17 cellular contexts compared by ENCODE assay signal in the genomic region with DNA sequence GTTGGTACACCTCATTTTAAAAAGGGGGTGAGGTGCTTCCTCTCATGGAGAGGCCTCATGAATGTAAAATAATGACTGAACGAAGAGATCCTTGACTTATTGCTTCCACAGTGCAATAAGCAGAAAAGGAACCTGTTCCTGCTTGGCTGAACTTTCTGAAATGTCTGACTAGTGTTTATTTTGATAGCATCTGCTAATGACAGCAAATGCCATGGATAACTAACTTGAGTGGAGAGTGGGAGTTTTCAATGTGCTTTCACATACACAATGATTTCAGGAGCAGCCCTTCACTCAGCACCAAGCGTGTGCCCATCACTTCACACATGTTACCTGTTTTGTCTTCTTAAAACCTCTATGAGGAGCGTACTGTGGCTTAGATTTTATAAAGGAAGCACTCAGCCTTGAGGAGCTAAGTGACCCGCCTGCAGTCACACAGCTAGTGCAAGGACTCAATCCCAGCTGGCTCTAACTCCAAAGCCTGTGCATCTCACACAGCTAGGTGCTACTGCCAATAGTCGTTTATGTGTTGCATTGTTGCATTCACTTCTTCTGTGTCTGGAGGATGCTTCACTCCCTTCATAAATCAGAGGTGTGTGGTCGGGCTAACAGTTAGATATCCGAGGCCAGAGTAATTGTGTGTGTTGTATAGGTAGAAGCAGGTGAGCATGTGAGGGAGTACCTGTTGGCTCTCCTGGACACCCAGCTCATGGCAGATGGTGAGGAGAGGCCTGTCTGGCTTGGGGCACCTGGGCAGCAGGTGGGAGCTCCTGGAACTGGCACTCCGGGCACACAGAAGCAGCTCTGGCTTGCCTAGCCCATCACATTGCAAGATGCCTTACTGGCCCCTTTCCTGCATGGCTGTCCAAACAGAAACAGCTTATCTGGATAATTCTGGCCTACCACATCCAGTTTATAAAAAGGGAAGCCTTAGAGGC. TPM values are rescaled to one million over a fixed set of nuclear protein-coding genes. Genes with fewer than 3 reads are reported as not detected.
DNase-seq lines count a peak whose midpoint lies in the region; ATAC-seq and TF ChIP-seq lines count a peak whose summit lies in the region.
"Had no signal": no experiment of that assay in that cellular context is flagged by ENCODE, and none has a peak within 500 bp of the region (broad histone marks: within the 10 kb centered on the region; RNA-seq: fewer than 3 reads in every experiment).

No MANE protein-coding gene starts in this region.

- intact Hi-C loops in heart left ventricle (cut with DNase I) (no loop called here), Right ventricle myocardium inferior (cut with DNase I) (no loop called here)

- H4K20me1 ChIP-seq in neural progenitor cell (ENCODE audit: low read depth) = no peaks in the 10 kb centered on the region
- H4K20me1 ChIP-seq in GM23248 (ENCODE audit: insufficient read depth) = no peaks in the 10 kb centered on the region

- H2AFZ ChIP-seq in neural progenitor cell (replicated peaks) (no peak overlapping the region), GM23248 (no peak overlapping the region)

- DNase-seq in heart left ventricle = no peak
- DNase-seq in Right ventricle myocardium inferior (ENCODE audit: missing footprints) = no peak
- no peak for DNase-seq in chondrocyte (ENCODE audit: low spot score)
- no peak for DNase-seq in neural progenitor cell (ENCODE audit: low spot score)
- no peak for DNase-seq in germinal center (ENCODE audit: low spot score)
- DNase-seq in inferior parietal cortex (ENCODE audit: extremely low spot score) = no peak
- no peak for DNase-seq in GM23248
- DNase-seq: NCI-H1417 treated with DMSO at 0.1 percent for 48 hours, NCI-H2029, NCI-H2171 treated with DMSO at 0.1 percent for 48 hours, NCI-H510A, NCI-H82 had no signal

- H3K4me2 ChIP-seq in neural progenitor cell = no peak overlapping the region
- H3K4me2 ChIP-seq in GM23248 (ENCODE audit: unreplicated experiment) = no peak overlapping the region

- H3K27ac Mint-ChIP-seq in chondrocyte (ENCODE audit: unreplicated experiment) (peak overlapping the region; percentile 78), neural progenitor cell (peak overlapping the region; percentile 51)
- H3K27ac Mint-ChIP-seq: IgD-negative memory B cell had no signal

- peaks cover 0 to 19% (median 0%) of the 10 kb centered on the region in 9 donors for H3K36me3 ChIP-seq in heart left ventricle
- H3K36me3 ChIP-seq in neural progenitor cell = no peaks in the 10 kb centered on the region
- H3K36me3 ChIP-seq in subcutaneous abdominal adipose tissue (ENCODE audit: control insufficient read depth in 5 of 5, insufficient read depth in 5 of 5, low read length in 5 of 5) = no peaks in the 10 kb centered on the region
- H3K36me3 ChIP-seq in GM23248 (ENCODE audit: low read depth) = no peaks in the 10 kb centered on the region

- H3K79me2 ChIP-seq in neural progenitor cell (ENCODE audit: low read depth) (no peaks in the 10 kb centered on the region), GM23248 (ENCODE audit: insufficient read depth) (no peaks in the 10 kb centered on the region)

- in situ Hi-C loops in GM23248 (cut with MboI) = no loop called here

- H3K9me3 Mint-ChIP-seq in chondrocyte (ENCODE audit: low read depth) (peaks cover 7% of the 10 kb centered on the region), neural progenitor cell (peaks cover 8% of the 10 kb centered on the region)

- no peak for ATAC-seq in heart left ventricle
- no peak for ATAC-seq in Right ventricle myocardium inferior
- ATAC-seq: HCT116 had no signal

- no peak overlapping the region for H3K4me3 Mint-ChIP-seq in chondrocyte (ENCODE audit: unreplicated experiment)
- H3K4me3 Mint-ChIP-seq in neural progenitor cell = no peak overlapping the region
- H3K4me3 Mint-ChIP-seq: IgD-negative memory B cell had no signal

- 48 to 60% (median 50%) methylated on average over 7 to 8 of the region's 8 CpGs for WGBS in heart left ventricle, 4 donors
- 53 to 56% methylated on average over 8 of the region's 8 CpGs for WGBS in GM23248 (ENCODE audit: low coverage in 1 of 2, low lambda C conversion rate in 2 of 2, missing lambda C conversion rate in 2 of 2), 2 experiments

- H3K36me3 Mint-ChIP-seq in chondrocyte (ENCODE audit: low read depth) (peaks cover 5% of the 10 kb centered on the region), neural progenitor cell (no peaks in the 10 kb centered on the region)
- H3K36me3 Mint-ChIP-seq: IgD-negative memory B cell had no signal

- H3K4me1 ChIP-seq in heart left ventricle = peaks cover 5 to 86% (median 49%) of the 10 kb centered on the region in 12 donors
- H3K4me1 ChIP-seq in neural progenitor cell = no peaks in the 10 kb centered on the region
- H3K4me1 ChIP-seq in subcutaneous abdominal adipose tissue (ENCODE audit: control insufficient read depth in 5 of 5, insufficient read depth in 5 of 5, low read length in 5 of 5) = peaks cover 5 to 49% (median 39%) of the 10 kb centered on the region in 5 donors
- no peaks in the 10 kb centered on the region for H3K4me1 ChIP-seq in GM23248 (ENCODE audit: insufficient read depth)

- H3K27me3 ChIP-seq in heart left ventricle = no peaks in the 10 kb centered on the region
- no peaks in the 10 kb centered on the region for H3K27me3 ChIP-seq in neural progenitor cell
- no peaks in the 10 kb centered on the region for H3K27me3 ChIP-seq in subcutaneous abdominal adipose tissue (ENCODE audit: control insufficient read depth in 5 of 5, insufficient read depth in 4 of 5, low read length in 5 of 5)
- peaks cover 13% of the 10 kb centered on the region for H3K27me3 ChIP-seq in GM23248 (replicated peaks; ENCODE audit: insufficient read depth)

- H3K4me3 ChIP-seq in heart left ventricle (no peak overlapping the region), neural progenitor cell (no peak overlapping the region), subcutaneous abdominal adipose tissue (ENCODE audit: low read depth in 1 of 5, low read length in 5 of 5) (no peak overlapping the region), GM23248 (no peak overlapping the region)

- TF ChIP-seq CTCF in heart left ventricle (IDR thresholded peaks at IDR 0.05) (no peak), chondrocyte (IDR thresholded peaks at IDR 0.05) (no peak), neural progenitor cell (IDR thresholded peaks at IDR 0.05) (no peak)

- H3K9me3 ChIP-seq in heart left ventricle (peaks cover 0 to 9% (median 0%) of the 10 kb centered on the region in 12 donors), neural progenitor cell (ENCODE audit: low read depth) (no peaks in the 10 kb centered on the region), subcutaneous abdominal adipose tissue (ENCODE audit: control insufficient read depth in 5 of 5, low read length in 5 of 5) (no peaks in the 10 kb centered on the region), GM23248 (ENCODE audit: low read depth) (no peaks in the 10 kb centered on the region)

- peaks cover 11% of the 10 kb centered on the region for H3K27me3 Mint-ChIP-seq in chondrocyte (ENCODE audit: low read depth)
- no peaks in the 10 kb centered on the region for H3K27me3 Mint-ChIP-seq in neural progenitor cell (ENCODE audit: insufficient read depth, low read depth)

- H3F3A ChIP-seq in neural progenitor cell (ENCODE audit: low read depth) (no peaks in the 10 kb centered on the region), GM23248 (ENCODE audit: insufficient read depth) (no peaks in the 10 kb centered on the region)

- peak overlapping the region; percentile 60 to 89 (median 80) for H3K27ac ChIP-seq in heart left ventricle
- no peak overlapping the region for H3K27ac ChIP-seq in neural progenitor cell
- H3K27ac ChIP-seq in subcutaneous abdominal adipose tissue (ENCODE audit: low read depth, low read length) = peak overlapping the region; percentile 24
- H3K27ac ChIP-seq in GM23248 = no peak overlapping the region

- H3K9ac ChIP-seq in neural progenitor cell (no peak overlapping the region), subcutaneous abdominal adipose tissue (ENCODE audit: low read length in 5 of 5) (no peak overlapping the region), GM23248 (no peak overlapping the region)

- H3K9me2 ChIP-seq in GM23248 (ENCODE audit: insufficient read depth) = no peaks in the 10 kb centered on the region

- no peak for TF ChIP-seq POLR2A in heart left ventricle (IDR thresholded peaks at IDR 0.05)

- H3K4me1 Mint-ChIP-seq in chondrocyte (ENCODE audit: low read depth) (peaks cover 31% of the 10 kb centered on the region), neural progenitor cell (peaks cover 4% of the 10 kb centered on the region)
- H3K4me1 Mint-ChIP-seq: IgD-negative memory B cell had no signal

RNA-seq across cellular contexts. Expression of gene CASQ2, which starts 12.8 kb away (rescaled TPM):
- total RNA-seq in heart left ventricle = 1,000 to 10,000 TPM in 5 of 9 donors, 100 to 1,000 TPM in 4; 700 to 1,692 (median 1,156) TPM
- polyA plus RNA-seq in heart left ventricle = 100 to 1,000 TPM; 444 to 563 TPM
- total RNA-seq in Right ventricle myocardium inferior = 912 TPM
- not detected in 3 replicates for total RNA-seq in chondrocyte
- not detected in 2 replicates for total RNA-seq in neural progenitor cell (ENCODE audit: low replicate concordance)
- total RNA-seq in GM23248 (2014; rRNA removed; shearing (Covaris generic)) = not detected in 2 replicates
- not detected in 2 replicates for polyA plus RNA-seq in GM23248 (2016; fragmentation: Nextera tagmentation; extraction: Ambion mirVana)
- total RNA-seq: A172, HT1080 had no signal
- polyA plus RNA-seq: IgD-negative memory B cell had no signal

Comparison
In these comparisons a context has a peak if more than half of its experiments do, and no peak if none do; other contexts are left out.
1. H3K27ac ChIP-seq: peak in heart left ventricle (12 of 12) and subcutaneous abdominal adipose tissue (single experiment); none in neural progenitor cell (single experiment) and GM23248 (single experiment).
2. RNA of gene CASQ2, which starts 12.8 kb away (total RNA-seq): 700 to 1,692 TPM in heart left ventricle and 912 TPM in Right ventricle myocardium inferior (single experiment); not detected in chondrocyte, not detected in neural progenitor cell and not detected in GM23248; every median in the first group is over 100 times any median in the second.